In the genomic region with DNA sequence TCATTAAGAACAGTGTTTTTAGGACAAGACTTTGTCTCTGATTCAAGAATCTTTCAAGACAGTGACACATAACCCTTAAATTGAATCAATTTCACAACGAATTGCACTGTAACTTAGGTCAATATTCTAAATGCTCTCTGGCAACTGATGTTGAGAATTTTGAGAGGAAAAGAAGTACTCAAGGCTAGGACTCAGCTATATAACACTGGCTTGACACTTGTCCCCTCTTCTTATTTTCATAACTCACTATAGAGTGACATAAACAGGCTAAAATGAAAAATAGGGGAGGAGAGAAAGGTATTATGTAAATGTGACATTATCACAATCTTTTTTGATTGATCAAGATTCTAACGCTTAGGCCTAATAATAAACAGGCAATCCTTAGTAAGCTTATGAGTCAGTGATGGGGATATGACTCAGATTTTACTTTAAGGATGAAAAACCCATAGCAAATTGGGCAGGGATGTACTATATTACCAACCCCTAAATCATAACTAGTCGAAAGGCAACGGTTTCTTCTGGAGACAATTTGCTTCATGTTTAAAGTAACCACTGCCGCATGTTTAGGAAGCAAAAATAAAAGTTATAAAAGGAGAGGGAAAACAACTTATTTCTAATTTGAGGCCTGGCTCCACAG, we compare ENCODE assay signal across 8 cellular contexts. TPM values are rescaled to one million over a fixed set of nuclear protein-coding genes. Genes with fewer than 3 reads are reported as not detected.
DNase-seq lines count a peak whose midpoint lies in the region; ATAC-seq and TF ChIP-seq lines count a peak whose summit lies in the region.

No MANE protein-coding gene starts in this region.

- POLR2A ChIA-PET in Caco-2 (lab: Charles Lee), result interaction anchor here (1.4 kb wide), 1 partner anchor 11 kb away, joined by 7 read pairs; the partner anchor contains the start of gene BTG1

- H3K27ac Mint-ChIP-seq in central memory CD8-positive, alpha-beta T cell (ENCODE audit: low read depth), result peak overlapping the region; percentile 99
- no peak overlapping the region for H3K27ac Mint-ChIP-seq in Caco-2 (ENCODE audit: unreplicated experiment)

- DNase-seq in GM04504 (ENCODE audit: low read depth), result peak; percentile 56
- peak; percentile 48 for DNase-seq in NCI-H460 (ENCODE audit: extremely low read depth, low read depth)
- DNase-seq in central memory CD8-positive, alpha-beta T cell (ENCODE audit: low spot score in 2 of 2), result no peak
- no peak for DNase-seq in sciatic nerve (ENCODE audit: low spot score)
- no peak for DNase-seq in retina
- no peak for DNase-seq in Caco-2
- DNase-seq in NCI-H345 (lab: John Stamatoyannopoulos, UW), result no peak

- H3K4me1 ChIP-seq in Caco-2, result peaks cover 23% of the 10 kb centered on the region

- no peaks in the 10 kb centered on the region for H3K36me3 ChIP-seq in Caco-2 (ENCODE audit: control insufficient read depth, insufficient read depth, low read length)

- peak overlapping the region; percentile 89 for H3K4me3 Mint-ChIP-seq in central memory CD8-positive, alpha-beta T cell
- H3K4me3 Mint-ChIP-seq in Caco-2 (ENCODE audit: unreplicated experiment), result no peak overlapping the region

- H3K4me1 Mint-ChIP-seq in central memory CD8-positive, alpha-beta T cell, result peaks cover 74% of the 10 kb centered on the region
- peaks cover 20% of the 10 kb centered on the region for H3K4me1 Mint-ChIP-seq in Caco-2 (ENCODE audit: low read depth, unreplicated experiment)

- no peaks in the 10 kb centered on the region for H3K27me3 Mint-ChIP-seq in central memory CD8-positive, alpha-beta T cell
- no peaks in the 10 kb centered on the region for H3K27me3 Mint-ChIP-seq in Caco-2 (ENCODE audit: insufficient read depth, unreplicated experiment)

- intact Hi-C loops in sciatic nerve (cut with DNase I), result no loop called here
- intact Hi-C loops in Caco-2 (cut with micrococcal nuclease; ENCODE audit: unreplicated experiment), result no loop called here

- H3K36me3 Mint-ChIP-seq in central memory CD8-positive, alpha-beta T cell (ENCODE audit: insufficient read depth), result peaks cover 63% of the 10 kb centered on the region
- H3K36me3 Mint-ChIP-seq in Caco-2 (ENCODE audit: insufficient read depth, unreplicated experiment), result peaks cover 5% of the 10 kb centered on the region

- ATAC-seq in central memory CD8-positive, alpha-beta T cell (replicated peaks; ENCODE audit: extremely low read depth, poor library complexity, severe bottlenecking), result no peak
- peak; percentile 7 for ATAC-seq in sciatic nerve
- ATAC-seq in HG03159 (IDR thresholded peaks at IDR 0.05; ENCODE audit: unreplicated experiment), result no peak

- no peaks in the 10 kb centered on the region for H3K27me3 ChIP-seq in Caco-2 (replicated peaks; ENCODE audit: control insufficient read depth, insufficient read depth, low read length)

- no peak for TF ChIP-seq CTCF in Caco-2 (IDR thresholded peaks at IDR 0.05; ENCODE audit: insufficient read depth in 1 of 2, low read depth in 1 of 2, low read length in 1 of 2, severe bottlenecking in 1 of 2, unreplicated experiment in 1 of 2)

- no peaks in the 10 kb centered on the region for H3K9me3 Mint-ChIP-seq in central memory CD8-positive, alpha-beta T cell
- H3K9me3 Mint-ChIP-seq in Caco-2 (ENCODE audit: unreplicated experiment), result no peaks in the 10 kb centered on the region

- CTCF ChIA-PET in Caco-2 (lab: Charles Lee), result no interaction called here

- no peak overlapping the region for H3K4me3 ChIP-seq in Caco-2 (ENCODE audit: low read depth, low read length)

- H3K9me3 ChIP-seq in Caco-2, result no peaks in the 10 kb centered on the region

- BruUV-seq in Caco-2 (replicated peaks; lab: Mats Ljungman, UMichigan), result no TSS peak

RNA-seq across cellular contexts. Expression of gene BTG1, which starts 10.9 kb away (rescaled TPM):
- 29.5 and 32.6 TPM in 2 replicates for total RNA-seq in NCI-H460 (2014; rRNA removed; shearing (Covaris generic))
- polyA plus RNA-seq in NCI-H460 (2014; cell fraction: nucleus; rRNA removed), result 2.7 and 3.4 TPM in 2 replicates
- total RNA-seq in sciatic nerve (144 TPM), Caco-2 (2022) (23.1 and 27.1 TPM in 2 replicates)

Comparison
In these comparisons a context has a peak if more than half of its experiments do, and no peak if none do; other contexts are left out.
1. DNase-seq: peak in GM04504 (single experiment) and NCI-H460 (single experiment); none in central memory CD8-positive, alpha-beta T cell (0 of 2), sciatic nerve (single experiment), retina (single experiment), Caco-2 (0 of 2) and NCI-H345 (single experiment).